7 cellular contexts compared by ENCODE assay signal in genomic region chr15:63047792-63048114, GRCh38. TPM values are rescaled to one million over a fixed set of nuclear protein-coding genes. Genes with fewer than 3 reads are reported as not detected.
DNase-seq lines count a peak whose midpoint lies in the region; ATAC-seq and TF ChIP-seq lines count a peak whose summit lies in the region.

No MANE protein-coding gene starts in this region.

- no peak overlapping the region for H2BK12ac ChIP-seq in H9 (ENCODE audit: insufficient read length, low read depth, low read length)

- no peak overlapping the region for H4K8ac ChIP-seq in H9 (replicated peaks; ENCODE audit: insufficient read length, low read depth, low read length)

- peak overlapping the region; percentile 82 to 83 for H3K4me3 Mint-ChIP-seq in H9
- peak overlapping the region; percentile 73 for H3K4me3 Mint-ChIP-seq in activated CD4-positive, alpha-beta memory T cell treated with anti-CD3 and anti-CD28 coated beads, Interleukin-2, amount 10 ng/mL, durations not matched to agents 7 days and 5 days
- peak overlapping the region; percentile 91 for H3K4me3 Mint-ChIP-seq in stimulated activated naive B cell treated with anti-CD40 and anti-IgM and Interleukin-4, amounts not matched to agents 10 μg/mL and 1 μg/mL and 100 μg/mL, for 72 hours

- H3K23ac ChIP-seq in H9 (ENCODE audit: insufficient read length, low read depth, low read length): no peak overlapping the region

- TF ChIP-seq CTCF in H9 (conservative IDR thresholded peaks at IDR 0.05): no peak

- H3K9ac ChIP-seq in H9 (ENCODE audit: extremely low read depth, insufficient read length, low read length): no peak overlapping the region
- H3K9ac ChIP-seq in iPS-15b (ENCODE audit: low read depth, low read length): peak overlapping the region; percentile 4

- no peak overlapping the region for H2AK5ac ChIP-seq in H9 (ENCODE audit: insufficient read length, low read length)

- H3K36me3 ChIP-seq in iPS-15b (ENCODE audit: control insufficient read depth, insufficient read depth, low read length): peaks cover 7% of the 10 kb centered on the region

- H3K79me1 ChIP-seq in H9 (ENCODE audit: insufficient read depth, low read depth, low read length, poor library complexity, severe bottlenecking): no peaks in the 10 kb centered on the region

- H3K27me3 Mint-ChIP-seq in H9 (ENCODE audit: low read depth): peaks cover 1% of the 10 kb centered on the region
- peaks cover 47% of the 10 kb centered on the region for H3K27me3 Mint-ChIP-seq in activated CD4-positive, alpha-beta memory T cell treated with anti-CD3 and anti-CD28 coated beads, Interleukin-2, amount 10 ng/mL, durations not matched to agents 7 days and 5 days
- peaks cover 36 to 44% of the 10 kb centered on the region in 2 donors for H3K27me3 Mint-ChIP-seq in stimulated activated naive B cell treated with anti-CD40 and anti-IgM and Interleukin-4, amounts not matched to agents 10 μg/mL and 1 μg/mL and 100 μg/mL, for 72 hours

- H3K23me2 ChIP-seq in H9 (ENCODE audit: insufficient read length, low read depth, low read length, poor library complexity, severe bottlenecking): peaks cover 22% of the 10 kb centered on the region

- POLR2A ChIA-PET in activated CD4-positive, alpha-beta memory T cell treated with anti-CD3 and anti-CD28 coated beads, Interleukin-2, amount 10 ng/mL, durations not matched to agents 7 days and 5 days (lab: Charles Lee): interaction anchor here (0.6 to 2.7 kb wide), 5 partner anchors 8 to 109 kb away, joined by 3 to 7 read pairs (median 6); partner anchors contain the start of gene RPS27L

- H3K36me3 Mint-ChIP-seq in H9 (ENCODE audit: insufficient read depth in 1 of 3, low read depth in 3 of 3): peaks cover 30 to 88% (median 78%) of the 10 kb centered on the region in 3 experiments
- H3K36me3 Mint-ChIP-seq in activated CD4-positive, alpha-beta memory T cell treated with anti-CD3 and anti-CD28 coated beads, Interleukin-2, amount 10 ng/mL, durations not matched to agents 7 days and 5 days (ENCODE audit: low read depth): no peaks in the 10 kb centered on the region
- no peaks in the 10 kb centered on the region for H3K36me3 Mint-ChIP-seq in stimulated activated naive B cell treated with anti-CD40 and anti-IgM and Interleukin-4, amounts not matched to agents 10 μg/mL and 1 μg/mL and 100 μg/mL, for 72 hours

- H3K4me3 ChIP-seq in iPS-15b (ENCODE audit: low read depth, low read length): peak overlapping the region; percentile 14

- no peak overlapping the region for H3K56ac ChIP-seq in H9 (ENCODE audit: insufficient read length, low read depth, low read length)

- no peak overlapping the region for H3K14ac ChIP-seq in H9 (ENCODE audit: insufficient read depth, low read length)

- peak overlapping the region; percentile 41 for H3K4me2 ChIP-seq in H9 (ENCODE audit: insufficient read depth, insufficient read length, low read length)

- no peaks in the 10 kb centered on the region for H4K20me1 ChIP-seq in H9 (ENCODE audit: control insufficient read depth, insufficient read depth, insufficient read length)

- H2BK15ac ChIP-seq in H9 (ENCODE audit: low read depth, low read length): no peak overlapping the region

- no CpG with 5 or more reads among the region's 12 CpGs for WGBS in H9 (ENCODE audit: extremely low coverage, insufficient read length, low lambda C conversion rate)

- CTCF ChIA-PET in activated CD4-positive, alpha-beta memory T cell treated with anti-CD3 and anti-CD28 coated beads, Interleukin-2, amount 10 ng/mL, durations not matched to agents 7 days and 5 days (lab: Charles Lee): interaction anchor here (0.9 to 4.1 kb wide), 27 partner anchors 9 to 380 kb away, joined by 3 to 75 read pairs (median 6); partner anchors contain the start of gene RPS27L

- H2BK20ac ChIP-seq in H9 (ENCODE audit: low read depth, low read length, poor library complexity, severe bottlenecking): no peak overlapping the region

- DNase-seq in H9 (no peak), iPS-NIHi7 (ENCODE audit: extremely low spot score) (no peak)
- no peak for DNase-seq in activated CD4-positive, alpha-beta memory T cell treated with anti-CD3 and anti-CD28 coated beads, Interleukin-2, amount 10 ng/mL, durations not matched to agents 7 days and 5 days
- DNase-seq in stimulated activated naive B cell treated with anti-CD40 and anti-IgM and Interleukin-4, amounts not matched to agents 10 μg/mL and 1 μg/mL and 100 μg/mL, for 72 hours: no peak

- peaks cover 75 to 78% of the 10 kb centered on the region in 2 experiments for H3K4me1 Mint-ChIP-seq in H9
- peaks cover 19% of the 10 kb centered on the region for H3K4me1 Mint-ChIP-seq in activated CD4-positive, alpha-beta memory T cell treated with anti-CD3 and anti-CD28 coated beads, Interleukin-2, amount 10 ng/mL, durations not matched to agents 7 days and 5 days
- peaks cover 14 to 31% of the 10 kb centered on the region in 2 donors for H3K4me1 Mint-ChIP-seq in stimulated activated naive B cell treated with anti-CD40 and anti-IgM and Interleukin-4, amounts not matched to agents 10 μg/mL and 1 μg/mL and 100 μg/mL, for 72 hours

- H3K27ac Mint-ChIP-seq in H9: peak overlapping the region; percentile 89 to 95 (median 95)
- H3K27ac Mint-ChIP-seq in activated CD4-positive, alpha-beta memory T cell treated with anti-CD3 and anti-CD28 coated beads, Interleukin-2, amount 10 ng/mL, durations not matched to agents 7 days and 5 days: no peak overlapping the region
- peak overlapping the region; percentile 80 for H3K27ac Mint-ChIP-seq in stimulated activated naive B cell treated with anti-CD40 and anti-IgM and Interleukin-4, amounts not matched to agents 10 μg/mL and 1 μg/mL and 100 μg/mL, for 72 hours

- ATAC-seq in stimulated activated naive B cell treated with anti-CD40 and anti-IgM and Interleukin-4, amounts not matched to agents 10 μg/mL and 1 μg/mL and 100 μg/mL, for 72 hours (replicated peaks): no peak
- ATAC-seq in GM18517 (IDR thresholded peaks at IDR 0.05; ENCODE audit: unreplicated experiment): no peak
- no peak for ATAC-seq in HG03045 (IDR thresholded peaks at IDR 0.05; ENCODE audit: unreplicated experiment)

- H3T11ph ChIP-seq in H9 (ENCODE audit: low read length): no peak overlapping the region

- no peak overlapping the region for H4K91ac ChIP-seq in H9 (ENCODE audit: insufficient read length, low read depth, low read length)

- H3K4me1 ChIP-seq in H9 (ENCODE audit: insufficient read depth, low read length) (peaks cover 7% of the 10 kb centered on the region), iPS-15b (ENCODE audit: control insufficient read depth, insufficient read depth, low read length) (peaks cover 37% of the 10 kb centered on the region)

- H4K5ac ChIP-seq in H9 (ENCODE audit: insufficient read length, low read depth, low read length): no peak overlapping the region

- H3K79me2 ChIP-seq in H9 (ENCODE audit: insufficient read depth, low read length): peaks cover 13% of the 10 kb centered on the region; the same call in 1 of the 2 replicates

- H2BK5ac ChIP-seq in H9 (ENCODE audit: insufficient read length, low read length): no peak overlapping the region

- H3K27me3 ChIP-seq in H9 (ENCODE audit: insufficient read depth, low read length) (no peaks in the 10 kb centered on the region), iPS-15b (ENCODE audit: control insufficient read depth, insufficient read depth, low read length) (no peaks in the 10 kb centered on the region)

- no peak overlapping the region for H2BK120ac ChIP-seq in H9 (ENCODE audit: low read depth, low read length, poor library complexity, severe bottlenecking)

- no peak overlapping the region for H2AFZ ChIP-seq in H9 (ENCODE audit: low read length)

- no peak overlapping the region for H3K4ac ChIP-seq in H9 (ENCODE audit: low read depth, low read length)

- H3K9me3 ChIP-seq in H9 (ENCODE audit: control insufficient read depth, low read depth, low read length): no peaks in the 10 kb centered on the region
- H3K9me3 ChIP-seq in iPS-15b (ENCODE audit: control insufficient read depth, insufficient read depth, low read length): no peaks in the 10 kb centered on the region

- H3K9me3 Mint-ChIP-seq in H9: peaks cover 0 to 4% of the 10 kb centered on the region in 2 experiments; a peak in 1 of 5 replicates
- no peaks in the 10 kb centered on the region for H3K9me3 Mint-ChIP-seq in activated CD4-positive, alpha-beta memory T cell treated with anti-CD3 and anti-CD28 coated beads, Interleukin-2, amount 10 ng/mL, durations not matched to agents 7 days and 5 days
- H3K9me3 Mint-ChIP-seq in stimulated activated naive B cell treated with anti-CD40 and anti-IgM and Interleukin-4, amounts not matched to agents 10 μg/mL and 1 μg/mL and 100 μg/mL, for 72 hours: no peaks in the 10 kb centered on the region

- no peak overlapping the region for H3K18ac ChIP-seq in H9 (ENCODE audit: insufficient read length, low read depth, low read length)

- H3K27ac ChIP-seq in H9 (ENCODE audit: insufficient read length, low read depth, low read length): peak overlapping the region; percentile 28

RNA-seq across cellular contexts. Expression of gene TPM1, which starts 5.2 kb away (rescaled TPM):
- total RNA-seq in H9 (2021): 731 and 748 TPM in 2 replicates
- total RNA-seq in activated CD4-positive, alpha-beta memory T cell treated with anti-CD3 and anti-CD28 coated beads, Interleukin-2, amount 10 ng/mL, durations not matched to agents 7 days and 5 days: 1 to 10 TPM; 4.8 to 6.2 TPM

Comparison
In these comparisons a context has a peak if more than half of its experiments do, and no peak if none do; other contexts are left out.
1. RNA of gene TPM1, which starts 5.2 kb away (total RNA-seq): 731 to 748 TPM in H9; 4.8 to 6.2 TPM in activated CD4-positive, alpha-beta memory T cell treated with anti-CD3 and anti-CD28 coated beads, Interleukin-2, amount 10 ng/mL, durations not matched to agents 7 days and 5 days; every median in the first group is over 100 times any median in the second.
2. Peak in every context shown above with its lines, with median percentiles within 50 percentile points of each other: H3K4me3 Mint-ChIP-seq.